ENCODE assay signal across 27 cellular contexts in the genomic region with DNA sequence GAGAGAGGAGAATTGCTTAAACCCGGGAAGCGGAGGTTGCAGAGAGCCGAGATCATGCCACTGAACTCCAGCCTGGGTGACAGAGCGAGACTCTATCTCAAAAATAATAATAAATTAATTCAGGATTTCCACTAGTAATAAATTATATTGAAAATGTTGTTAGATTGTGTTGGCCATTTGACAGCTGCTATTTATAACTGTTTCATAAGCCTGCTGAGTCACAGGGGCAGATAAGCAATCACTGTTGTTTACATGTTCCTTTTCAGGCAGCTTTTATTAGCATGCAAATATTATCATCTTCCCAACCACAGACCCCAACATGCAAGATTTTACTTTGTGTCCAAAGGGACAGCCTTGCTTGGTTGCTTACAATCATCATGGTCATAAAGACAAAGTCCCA.
"Had no signal": no experiment of that assay in that cellular context is flagged by ENCODE, and none has a peak within 500 bp of the region (broad histone marks: within the 10 kb centered on the region; RNA-seq: fewer than 3 reads in every experiment).

No MANE protein-coding gene starts in this region.

- H3K36me3 Mint-ChIP-seq: memory B cell; naive B cell; stimulated activated effector memory CD8-positive, alpha-beta T cell treated with anti-CD3 and anti-CD28 coated beads, Interleukin-12 subunit alpha, Interleukin-12 subunit beta, amount 100 ng/mL, for 72 hours had no signal

- DNase-seq: activated CD4-positive, alpha-beta T cell treated with anti-CD3 and anti-CD28 coated beads, Interleukin-2, amount 10 ng/mL, durations not matched to agents 7 days and 5 days; activated CD8-positive, alpha-beta T cell treated with anti-CD3 and anti-CD28 coated beads for 36 hours; activated gamma-delta T cell; activated naive CD4-positive, alpha-beta T cell treated with anti-CD3 and anti-CD28 coated beads, Interleukin-2, amount 50 U/mL, for 16 hours; activated naive CD8-positive, alpha-beta T cell treated with anti-CD3 and anti-CD28 coated beads, Interleukin-2, amount 50 U/mL, for 24 hours; aorta; brain microvascular endothelial cell; colonic mucosa; dorsolateral prefrontal cortex; effector memory CD8-positive, alpha-beta T cell; esophagus squamous epithelium; heart left ventricle; islet precursor cell; left cardiac atrium; naive B cell; occipital lobe; posterior cingulate gyrus; right lobe of liver; small intestine; stimulated activated CD4-positive, alpha-beta T cell treated with anti-CD3 and anti-CD28 coated beads, Interleukin-2, amount 100 ng/mL, for 24 hours; stimulated activated naive CD8-positive, alpha-beta T cell treated with anti-CD3 and anti-CD28 coated beads, Interleukin-15, amount 100 ng/mL, for 72 hours; T-helper 2 cell; tibial artery had no signal

- H3K27me3 ChIP-seq: brain microvascular endothelial cell, colonic mucosa, dorsolateral prefrontal cortex, esophagus squamous epithelium, heart left ventricle, right lobe of liver, tibial artery had no signal

- H3K9me3 Mint-ChIP-seq: effector memory CD8-positive, alpha-beta T cell; stimulated activated effector memory CD8-positive, alpha-beta T cell treated with anti-CD3 and anti-CD28 coated beads, Interleukin-12 subunit alpha, Interleukin-12 subunit beta, amount 100 ng/mL, for 72 hours had no signal

- H3K36me3 ChIP-seq: brain microvascular endothelial cell, colonic mucosa, esophagus squamous epithelium, heart left ventricle, right lobe of liver, tibial artery had no signal

- H3K4me3 Mint-ChIP-seq: activated CD4-positive, alpha-beta T cell treated with anti-CD3 and anti-CD28 coated beads, Interleukin-2, amount 10 ng/mL, durations not matched to agents 7 days and 5 days; activated CD8-positive, alpha-beta T cell treated with anti-CD3 and anti-CD28 coated beads for 36 hours; activated naive CD8-positive, alpha-beta T cell treated with anti-CD3 and anti-CD28 coated beads, Interleukin-2, amount 50 U/mL, for 24 hours; activated T-helper 1 cell treated with anti-CD3 and anti-CD28 coated beads, Interleukin-12 subunit alpha, Interleukin-12 subunit beta, Interleukin-2, Interleukin-4 antibody, amounts not matched to agents 30 ng/mL and 10 ng/mL and 1 ng/mL, durations not matched to agents 14 hours and 24 hours and 36 hours; effector memory CD8-positive, alpha-beta T cell; memory B cell; naive B cell; stimulated activated effector memory CD8-positive, alpha-beta T cell treated with anti-CD3 and anti-CD28 coated beads, Interleukin-12 subunit alpha, Interleukin-12 subunit beta, amount 100 ng/mL, for 72 hours; stimulated activated naive CD8-positive, alpha-beta T cell treated with anti-CD3 and anti-CD28 coated beads, Interleukin-15, amount 100 ng/mL, for 72 hours had no signal

- ATAC-seq: activated CD4-positive, CD25-positive, alpha-beta regulatory T cell treated with anti-CD3 and anti-CD28 coated beads, Interleukin-2, amount 50 U/mL, for 24 hours; activated CD8-positive, alpha-beta T cell treated with anti-CD3 and anti-CD28 coated beads for 36 hours; activated naive CD8-positive, alpha-beta T cell treated with anti-CD3 and anti-CD28 coated beads, Interleukin-2, amount 50 U/mL, for 24 hours; effector memory CD8-positive, alpha-beta T cell; heart left ventricle; left cardiac atrium; right lobe of liver; stimulated activated effector memory CD8-positive, alpha-beta T cell treated with anti-CD3 and anti-CD28 coated beads, Interleukin-12 subunit alpha, Interleukin-12 subunit beta, amount 100 ng/mL, for 72 hours; stimulated activated naive CD8-positive, alpha-beta T cell treated with anti-CD3 and anti-CD28 coated beads, Interleukin-15, amount 100 ng/mL, for 72 hours had no signal

- H3K4me1 Mint-ChIP-seq: activated CD4-positive, alpha-beta T cell treated with anti-CD3 and anti-CD28 coated beads, Interleukin-2, amount 10 ng/mL, durations not matched to agents 7 days and 5 days; activated naive CD8-positive, alpha-beta T cell treated with anti-CD3 and anti-CD28 coated beads, Interleukin-2, amount 50 U/mL, for 24 hours; memory B cell; naive B cell; stimulated activated effector memory CD8-positive, alpha-beta T cell treated with anti-CD3 and anti-CD28 coated beads, Interleukin-12 subunit alpha, Interleukin-12 subunit beta, amount 100 ng/mL, for 72 hours; stimulated activated naive CD8-positive, alpha-beta T cell treated with anti-CD3 and anti-CD28 coated beads, Interleukin-15, amount 100 ng/mL, for 72 hours had no signal

- H3K4me3 ChIP-seq: colonic mucosa, dorsolateral prefrontal cortex, esophagus squamous epithelium, heart left ventricle, right lobe of liver, tibial artery had no signal

- H3K9me3 ChIP-seq: colonic mucosa, esophagus squamous epithelium, right lobe of liver had no signal

- H3K27me3 Mint-ChIP-seq: activated CD4-positive, alpha-beta T cell treated with anti-CD3 and anti-CD28 coated beads, Interleukin-2, amount 10 ng/mL, durations not matched to agents 7 days and 5 days; activated CD8-positive, alpha-beta T cell treated with anti-CD3 and anti-CD28 coated beads for 36 hours; effector memory CD8-positive, alpha-beta T cell; memory B cell; naive B cell; stimulated activated naive CD8-positive, alpha-beta T cell treated with anti-CD3 and anti-CD28 coated beads, Interleukin-15, amount 100 ng/mL, for 72 hours had no signal

- H3K27ac Mint-ChIP-seq: activated CD4-positive, alpha-beta T cell treated with anti-CD3 and anti-CD28 coated beads, Interleukin-2, amount 10 ng/mL, durations not matched to agents 7 days and 5 days; activated CD8-positive, alpha-beta T cell treated with anti-CD3 and anti-CD28 coated beads for 36 hours; activated naive CD8-positive, alpha-beta T cell treated with anti-CD3 and anti-CD28 coated beads, Interleukin-2, amount 50 U/mL, for 24 hours; activated T-helper 1 cell treated with anti-CD3 and anti-CD28 coated beads, Interleukin-12 subunit alpha, Interleukin-12 subunit beta, Interleukin-2, Interleukin-4 antibody, amounts not matched to agents 30 ng/mL and 10 ng/mL and 1 ng/mL, durations not matched to agents 14 hours and 24 hours and 36 hours; effector memory CD8-positive, alpha-beta T cell; memory B cell; stimulated activated effector memory CD8-positive, alpha-beta T cell treated with anti-CD3 and anti-CD28 coated beads, Interleukin-12 subunit alpha, Interleukin-12 subunit beta, amount 100 ng/mL, for 72 hours; stimulated activated naive CD8-positive, alpha-beta T cell treated with anti-CD3 and anti-CD28 coated beads, Interleukin-15, amount 100 ng/mL, for 72 hours had no signal

- H3K4me1 ChIP-seq: colonic mucosa, esophagus squamous epithelium, heart left ventricle, right lobe of liver had no signal

- H3K27ac ChIP-seq: brain microvascular endothelial cell, colonic mucosa, dorsolateral prefrontal cortex, esophagus squamous epithelium, heart left ventricle, right lobe of liver had no signal
